ENCODE assay signal across 30 cellular contexts in genomic region chr21:25885405-25885804, GRCh38.
A peak's percentile ranks its signal among the peaks of the same experiment; 100 is the strongest.
DNase-seq lines count a peak whose midpoint lies in the region; ATAC-seq, FAIRE-seq and TF ChIP-seq lines count a peak whose summit lies in the region.
"Had no signal": no experiment of that assay in that cellular context is flagged by ENCODE, and none has a peak within 500 bp of the region (broad histone marks: within the 10 kb centered on the region; RNA-seq: fewer than 3 reads in every experiment).

No MANE protein-coding gene starts in this region.

- no peak overlapping the region for H4K8ac ChIP-seq in mesendoderm (ENCODE audit: low read depth, low read length)

- H3K27ac Mint-ChIP-seq in astrocyte (ENCODE audit: unreplicated experiment) (no peak overlapping the region), glutamatergic neuron (ENCODE audit: unreplicated experiment) (peak overlapping the region; percentile 43), progenitor cell of endocrine pancreas (peak overlapping the region; percentile 88)
- H3K27ac Mint-ChIP-seq: activated T-cell treated with anti-CD3 and anti-CD28 coated beads, Interleukin-2, amount 50 U/mL, for 24 hours; IgD-negative memory B cell; natural killer cell; stimulated activated naive B cell treated with anti-CD40 and anti-IgM and Interleukin-4, amounts not matched to agents 10 μg/mL and 1 μg/mL and 100 μg/mL, for 72 hours had no signal

- H3K27ac ChIP-seq in SJSA1: peak overlapping the region; percentile 44
- peak overlapping the region; percentile 14 for H3K27ac ChIP-seq in astrocyte (ENCODE audit: low read depth, low read length)
- no peak overlapping the region for H3K27ac ChIP-seq in mesendoderm (ENCODE audit: low read depth, low read length)
- no peak overlapping the region for H3K27ac ChIP-seq in SJCRH30
- H3K27ac ChIP-seq: BLaER1, gastroesophageal sphincter, suprapubic skin had no signal

- no peak for TF ChIP-seq CTCF in astrocyte (IDR thresholded peaks at IDR 0.05; ENCODE audit: insufficient read depth, low read depth, low read length)
- no peak for TF ChIP-seq CTCF in glutamatergic neuron (IDR thresholded peaks at IDR 0.05; ENCODE audit: partially characterized antibody, unreplicated experiment)
- TF ChIP-seq CTCF in progenitor cell of endocrine pancreas (IDR thresholded peaks at IDR 0.05; ENCODE audit: unreplicated experiment): no peak

- TF ChIP-seq POLR2A in GM18505 (IDR thresholded peaks at IDR 0.05; ENCODE audit: borderline replicate concordance, extremely low read depth, insufficient read depth, insufficient read length): no peak

- H3K79me1 ChIP-seq in mesendoderm (ENCODE audit: low read length): peaks cover 5% of the 10 kb centered on the region

- H3K4me3 ChIP-seq in SJSA1 (no peak overlapping the region), astrocyte (ENCODE audit: insufficient read depth, low read depth, low read length) (no peak overlapping the region), mesendoderm (ENCODE audit: low read length) (no peak overlapping the region), SJCRH30 (no peak overlapping the region)
- H3K4me3 ChIP-seq: BLaER1, gastroesophageal sphincter, left lung, suprapubic skin had no signal

- H4K5ac ChIP-seq in mesendoderm (ENCODE audit: low read length): no peak overlapping the region

- no peak overlapping the region for H3K4ac ChIP-seq in mesendoderm (ENCODE audit: low read depth, low read length)

- no peak overlapping the region for H2AFZ ChIP-seq in astrocyte (ENCODE audit: low read depth, low read length)

- FAIRE-seq in astrocyte (lab: Jason Lieb, UNC): no peak

- H4K20me1 ChIP-seq in astrocyte (ENCODE audit: insufficient read depth, low read length): peaks cover 9% of the 10 kb centered on the region

- H3K9ac ChIP-seq in astrocyte (ENCODE audit: low read length): no peak overlapping the region
- no peak overlapping the region for H3K9ac ChIP-seq in mesendoderm (ENCODE audit: low read length)
- H3K9ac ChIP-seq: BLaER1 had no signal

- peaks cover 20% of the 10 kb centered on the region for H3K36me3 Mint-ChIP-seq in astrocyte (ENCODE audit: low read depth, unreplicated experiment)
- peaks cover 34% of the 10 kb centered on the region for H3K36me3 Mint-ChIP-seq in glutamatergic neuron (ENCODE audit: unreplicated experiment)
- H3K36me3 Mint-ChIP-seq in progenitor cell of endocrine pancreas (ENCODE audit: insufficient read depth): peaks cover 65% of the 10 kb centered on the region
- H3K36me3 Mint-ChIP-seq: IgD-negative memory B cell, natural killer cell had no signal

- H3K27me3 ChIP-seq in SJSA1 (replicated peaks) (no peaks in the 10 kb centered on the region), astrocyte (ENCODE audit: insufficient read depth, low read length) (no peaks in the 10 kb centered on the region), mesendoderm (ENCODE audit: insufficient read depth, low read length, poor library complexity) (no peaks in the 10 kb centered on the region), SJCRH30 (no peaks in the 10 kb centered on the region)
- H3K27me3 ChIP-seq: BLaER1, gastroesophageal sphincter, left lung, suprapubic skin had no signal

- DNase-seq in SJSA1 (ENCODE audit: low read depth in 1 of 2, low spot score in 2 of 2) (no peak), astrocyte (ENCODE audit: low read depth) (no peak), glutamatergic neuron (no peak), progenitor cell of endocrine pancreas (ENCODE audit: low spot score, unreplicated experiment) (no peak), mesendoderm (no peak), SJCRH30 (no peak)
- DNase-seq: activated CD4-positive, CD25-positive, alpha-beta regulatory T cell; activated gamma-delta T cell; activated T-cell treated with anti-CD3 and anti-CD28 coated beads, Interleukin-2, amount 50 U/mL, for 24 hours; central memory CD4-positive, alpha-beta T cell; DND-41; GF-D8; GOT3; left lung; natural killer cell; NCI-H146; NCI-H345; NCI-H69; occipital lobe; SIG-M5; stimulated activated naive B cell treated with anti-CD40 and anti-IgM and Interleukin-4, amounts not matched to agents 10 μg/mL and 1 μg/mL and 100 μg/mL, for 72 hours; SW 1271; T-helper 9 cell had no signal

- H3K9me3 Mint-ChIP-seq in astrocyte (ENCODE audit: unreplicated experiment) (no peaks in the 10 kb centered on the region), glutamatergic neuron (ENCODE audit: unreplicated experiment) (peaks cover 19% of the 10 kb centered on the region), progenitor cell of endocrine pancreas (ENCODE audit: low read depth) (no peaks in the 10 kb centered on the region)
- H3K9me3 Mint-ChIP-seq: activated T-cell treated with anti-CD3 and anti-CD28 coated beads, Interleukin-2, amount 50 U/mL, for 24 hours; natural killer cell; stimulated activated naive B cell treated with anti-CD40 and anti-IgM and Interleukin-4, amounts not matched to agents 10 μg/mL and 1 μg/mL and 100 μg/mL, for 72 hours had no signal

- H3K36me3 ChIP-seq in SJSA1: peaks cover 14% of the 10 kb centered on the region
- peaks cover 9% of the 10 kb centered on the region for H3K36me3 ChIP-seq in astrocyte (ENCODE audit: insufficient read depth, low read length)
- peaks cover 7% of the 10 kb centered on the region for H3K36me3 ChIP-seq in mesendoderm (ENCODE audit: control insufficient read depth, insufficient read depth, low read length)
- H3K36me3 ChIP-seq in SJCRH30: peaks cover 84% of the 10 kb centered on the region

- H3K56ac ChIP-seq in mesendoderm (ENCODE audit: low read length): no peak overlapping the region

- H3K4me3 Mint-ChIP-seq in astrocyte (ENCODE audit: unreplicated experiment): no peak overlapping the region
- no peak overlapping the region for H3K4me3 Mint-ChIP-seq in glutamatergic neuron (ENCODE audit: unreplicated experiment)
- no peak overlapping the region for H3K4me3 Mint-ChIP-seq in progenitor cell of endocrine pancreas (ENCODE audit: low read depth)
- H3K4me3 Mint-ChIP-seq: activated T-cell treated with anti-CD3 and anti-CD28 coated beads, Interleukin-2, amount 50 U/mL, for 24 hours; IgD-negative memory B cell; natural killer cell; stimulated activated naive B cell treated with anti-CD40 and anti-IgM and Interleukin-4, amounts not matched to agents 10 μg/mL and 1 μg/mL and 100 μg/mL, for 72 hours had no signal

- H3K79me2 ChIP-seq in astrocyte (ENCODE audit: insufficient read depth, low read length) (no peaks in the 10 kb centered on the region), mesendoderm (ENCODE audit: control insufficient read depth, insufficient read depth, low read length) (no peaks in the 10 kb centered on the region)

- H2BK15ac ChIP-seq in mesendoderm (replicated peaks; ENCODE audit: low read depth): no peak overlapping the region

- no peak overlapping the region for H3K23ac ChIP-seq in mesendoderm (ENCODE audit: low read length)

- no peak overlapping the region for H3K18ac ChIP-seq in mesendoderm (ENCODE audit: low read length)

- no peak overlapping the region for H2BK120ac ChIP-seq in mesendoderm (ENCODE audit: low read depth, low read length)

- peaks cover 17% of the 10 kb centered on the region for H3K4me1 ChIP-seq in SJSA1 (replicated peaks)
- H3K4me1 ChIP-seq in astrocyte (ENCODE audit: insufficient read depth, low read length): no peaks in the 10 kb centered on the region
- H3K4me1 ChIP-seq in mesendoderm (ENCODE audit: control insufficient read depth, low read depth, low read length): no peaks in the 10 kb centered on the region
- no peaks in the 10 kb centered on the region for H3K4me1 ChIP-seq in SJCRH30
- H3K4me1 ChIP-seq: BLaER1, gastroesophageal sphincter, suprapubic skin had no signal

- no peak overlapping the region for H2BK5ac ChIP-seq in mesendoderm (ENCODE audit: low read length)

- H3K27me3 Mint-ChIP-seq in astrocyte (ENCODE audit: low read depth, unreplicated experiment): no peaks in the 10 kb centered on the region
- H3K27me3 Mint-ChIP-seq in glutamatergic neuron (ENCODE audit: unreplicated experiment): peaks cover 15% of the 10 kb centered on the region
- no peaks in the 10 kb centered on the region for H3K27me3 Mint-ChIP-seq in progenitor cell of endocrine pancreas
- H3K27me3 Mint-ChIP-seq: activated T-cell treated with anti-CD3 and anti-CD28 coated beads, Interleukin-2, amount 50 U/mL, for 24 hours; IgD-negative memory B cell; stimulated activated naive B cell treated with anti-CD40 and anti-IgM and Interleukin-4, amounts not matched to agents 10 μg/mL and 1 μg/mL and 100 μg/mL, for 72 hours had no signal

- H3K4me1 Mint-ChIP-seq in astrocyte (ENCODE audit: low read depth, unreplicated experiment) (peaks cover 5% of the 10 kb centered on the region), glutamatergic neuron (ENCODE audit: low read depth, unreplicated experiment) (peaks cover 6% of the 10 kb centered on the region), progenitor cell of endocrine pancreas (ENCODE audit: low read depth) (peaks cover 17% of the 10 kb centered on the region)

- no peak overlapping the region for H3K4me2 ChIP-seq in astrocyte (ENCODE audit: low read length)
- H3K4me2 ChIP-seq in mesendoderm (ENCODE audit: low read length): no peak overlapping the region
- H3K4me2 ChIP-seq: BLaER1 had no signal

- no peak overlapping the region for H2AK5ac ChIP-seq in mesendoderm (ENCODE audit: low read length)

- no CpG with 5 or more reads among the region's 4 CpGs for WGBS in mesendoderm (ENCODE audit: extremely low coverage, insufficient coverage, low lambda C conversion rate)

- no peak for ATAC-seq in GM18520 (IDR thresholded peaks at IDR 0.05; ENCODE audit: unreplicated experiment)
- ATAC-seq in GM18505 (IDR thresholded peaks at IDR 0.05; ENCODE audit: unreplicated experiment): no peak
- ATAC-seq: gastroesophageal sphincter; left lung; Panc1; stimulated activated naive B cell treated with anti-CD40 and anti-IgM and Interleukin-4, amounts not matched to agents 10 μg/mL and 1 μg/mL and 100 μg/mL, for 72 hours had no signal

- H3K9me3 ChIP-seq in SJSA1 (replicated peaks) (no peaks in the 10 kb centered on the region), astrocyte (ENCODE audit: insufficient read depth, low read depth, low read length) (no peaks in the 10 kb centered on the region), SJCRH30 (replicated peaks) (no peaks in the 10 kb centered on the region)
- H3K9me3 ChIP-seq: BLaER1, gastroesophageal sphincter, left lung, suprapubic skin had no signal

Comparison
In these comparisons a context has a peak if more than half of its experiments do, and no peak if none do; other contexts are left out.
1. H3K27ac ChIP-seq: peak in SJSA1 (single experiment) and astrocyte (single experiment); none in mesendoderm (single experiment) and SJCRH30 (single experiment).